ENCODE assay signal across 30 cellular contexts in genomic region chr7:7539152-7539551, GRCh38.
"Had no signal": no experiment of that assay in that cellular context is flagged by ENCODE, and none has a peak within 500 bp of the region (broad histone marks: within the 10 kb centered on the region; RNA-seq: fewer than 3 reads in every experiment).

No MANE protein-coding gene starts in this region.

- H3K36me3 ChIP-seq: neutrophil, ovary, prostate gland, right lobe of liver, sigmoid colon, stomach, thoracic aorta, thyroid gland, tibial nerve, upper lobe of left lung, vagina had no signal

- H3K4me1 ChIP-seq: parathyroid adenoma, prostate gland, sigmoid colon, thyroid gland, vagina had no signal

- H3K4me3 Mint-ChIP-seq: naive thymus-derived CD4-positive, alpha-beta T cell; natural killer cell; nephron; neural crest cell; stimulated activated effector memory CD8-positive, alpha-beta T cell treated with anti-CD3 and anti-CD28 coated beads, Interleukin-12 subunit alpha, Interleukin-12 subunit beta, amount 100 ng/mL, for 72 hours; stimulated activated naive B cell treated with anti-CD40 and anti-IgM and Interleukin-4, amounts not matched to agents 10 μg/mL and 1 μg/mL and 100 μg/mL, for 72 hours; stimulated activated naive CD8-positive, alpha-beta T cell treated with anti-CD3 and anti-CD28 coated beads, Interleukin-15, Interleukin-2, amounts not matched to agents 100 ng/mL and 50 ng/mL, for 24 hours had no signal

- H3K27me3 ChIP-seq: neutrophil, ovary, right lobe of liver, sigmoid colon, stomach, thyroid gland, tibial nerve, upper lobe of left lung, vagina had no signal

- H3K9me3 Mint-ChIP-seq: naive thymus-derived CD4-positive, alpha-beta T cell; natural killer cell; nephron; neural crest cell; stimulated activated effector memory CD8-positive, alpha-beta T cell treated with anti-CD3 and anti-CD28 coated beads, Interleukin-12 subunit alpha, Interleukin-12 subunit beta, amount 100 ng/mL, for 72 hours; stimulated activated naive B cell treated with anti-CD40 and anti-IgM and Interleukin-4, amounts not matched to agents 10 μg/mL and 1 μg/mL and 100 μg/mL, for 72 hours; stimulated activated naive CD8-positive, alpha-beta T cell treated with anti-CD3 and anti-CD28 coated beads, Interleukin-15, Interleukin-2, amounts not matched to agents 100 ng/mL and 50 ng/mL, for 24 hours had no signal

- H3K4me1 Mint-ChIP-seq: nephron; stimulated activated effector memory CD8-positive, alpha-beta T cell treated with anti-CD3 and anti-CD28 coated beads, Interleukin-12 subunit alpha, Interleukin-12 subunit beta, amount 100 ng/mL, for 72 hours; stimulated activated naive B cell treated with anti-CD40 and anti-IgM and Interleukin-4, amounts not matched to agents 10 μg/mL and 1 μg/mL and 100 μg/mL, for 72 hours had no signal

- DNase-seq: naive thymus-derived CD4-positive, alpha-beta T cell; natural killer cell; nucleus accumbens; ovary; posterior cingulate gyrus; right cardiac atrium; right lobe of liver; sigmoid colon; small intestine; stimulated activated CD4-positive, alpha-beta T cell treated with anti-CD3 and anti-CD28 coated beads, Interleukin-15, amount 100 ng/mL, for 24 hours; stimulated activated CD4-positive, alpha-beta T cell treated with anti-CD3 and anti-CD28 coated beads, Interleukin-2, amount 100 ng/mL, for 24 hours; stimulated activated CD4-positive, alpha-beta T cell treated with anti-CD3 and anti-CD28 coated beads, Interleukin-2, amount 100 ng/mL, for 48 hours; stimulated activated CD4-positive, alpha-beta T cell treated with anti-CD3 and anti-CD28 coated beads, Interleukin-4, amount 100 ng/mL, for 24 hours; stimulated activated naive B cell treated with anti-CD40 and anti-IgM and Interleukin-4, amounts not matched to agents 10 μg/mL and 1 μg/mL and 100 μg/mL, for 72 hours; stimulated activated naive CD4-positive, alpha-beta T cell treated with Interleukin-2 at 50 U/mL for 16 hours; stomach; thyroid gland; trophoblast cell; upper lobe of left lung had no signal

- H2AFZ ChIP-seq: parathyroid adenoma had no signal

- H3K9me3 ChIP-seq: neutrophil, ovary, prostate gland, right lobe of liver, sigmoid colon, stomach, thoracic aorta, thyroid gland, tibial nerve, upper lobe of left lung, vagina had no signal

- H3K27ac ChIP-seq: neutrophil, ovary, parathyroid adenoma, prostate gland, right lobe of liver, sigmoid colon, stomach, thoracic aorta, thyroid gland, tibial nerve, upper lobe of left lung, vagina had no signal

- H3K27ac Mint-ChIP-seq: naive thymus-derived CD4-positive, alpha-beta T cell; natural killer cell; nephron; stimulated activated effector memory CD8-positive, alpha-beta T cell treated with anti-CD3 and anti-CD28 coated beads, Interleukin-12 subunit alpha, Interleukin-12 subunit beta, amount 100 ng/mL, for 72 hours; stimulated activated naive B cell treated with anti-CD40 and anti-IgM and Interleukin-4, amounts not matched to agents 10 μg/mL and 1 μg/mL and 100 μg/mL, for 72 hours; stimulated activated naive CD8-positive, alpha-beta T cell treated with anti-CD3 and anti-CD28 coated beads, Interleukin-15, Interleukin-2, amounts not matched to agents 100 ng/mL and 50 ng/mL, for 24 hours had no signal

- H3K79me2 ChIP-seq: parathyroid adenoma had no signal

- H3K9ac ChIP-seq: parathyroid adenoma had no signal

- H3K4me3 ChIP-seq: ovary, prostate gland, right lobe of liver, sigmoid colon, stomach, thoracic aorta, thyroid gland, tibial nerve, upper lobe of left lung, vagina had no signal

- H3K36me3 Mint-ChIP-seq: naive thymus-derived CD4-positive, alpha-beta T cell; natural killer cell; stimulated activated effector memory CD8-positive, alpha-beta T cell treated with anti-CD3 and anti-CD28 coated beads, Interleukin-12 subunit alpha, Interleukin-12 subunit beta, amount 100 ng/mL, for 72 hours; stimulated activated naive B cell treated with anti-CD40 and anti-IgM and Interleukin-4, amounts not matched to agents 10 μg/mL and 1 μg/mL and 100 μg/mL, for 72 hours had no signal

- ATAC-seq: naive thymus-derived CD4-positive, alpha-beta T cell; natural killer cell; right cardiac atrium; right lobe of liver; stimulated activated effector memory CD8-positive, alpha-beta T cell treated with anti-CD3 and anti-CD28 coated beads, Interleukin-12 subunit alpha, Interleukin-12 subunit beta, amount 100 ng/mL, for 72 hours; stimulated activated naive B cell treated with anti-CD40 and anti-IgM and Interleukin-4, amounts not matched to agents 10 μg/mL and 1 μg/mL and 100 μg/mL, for 72 hours had no signal

- FAIRE-seq: small intestine, urothelium cell line had no signal
